Comparison of ENCODE assay signal across 8 cellular contexts in the genomic region with DNA sequence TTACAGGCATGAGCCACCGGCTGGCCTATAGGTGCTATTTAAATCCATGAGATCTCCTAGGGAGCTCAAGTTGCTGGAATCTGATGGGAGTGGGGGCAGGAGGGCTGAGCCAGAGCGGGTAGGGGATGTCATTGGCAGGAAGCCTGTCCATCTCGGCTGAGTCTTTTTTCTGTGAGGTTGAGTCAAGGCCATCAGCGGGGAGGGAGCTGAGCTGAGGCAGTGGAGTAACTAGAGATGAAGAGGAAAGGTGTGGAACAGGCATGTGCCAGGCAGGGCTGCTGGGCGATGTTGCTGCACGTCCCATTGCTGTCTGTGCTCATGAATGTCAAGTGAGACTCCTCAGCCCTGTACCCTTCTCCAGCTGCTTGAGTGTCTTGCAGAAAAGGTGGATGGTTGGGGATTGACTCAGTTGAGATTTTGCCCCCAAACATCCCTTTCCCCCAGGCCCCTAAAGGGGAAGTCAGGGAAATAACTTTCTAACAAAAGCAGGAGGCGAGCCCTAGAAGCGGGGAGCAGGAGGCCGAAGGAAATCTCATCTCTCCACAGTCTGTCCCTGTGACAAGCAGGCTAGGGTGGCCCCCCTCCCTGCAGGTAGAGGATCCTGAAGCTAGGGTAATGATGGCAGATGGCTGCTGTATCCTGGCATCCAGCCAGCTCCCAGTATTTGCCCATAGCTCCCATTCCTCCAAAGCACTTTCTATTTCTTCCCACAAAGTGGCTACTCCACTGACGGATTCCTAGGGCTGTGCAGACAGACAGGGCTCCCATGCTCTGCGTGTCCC. TPM values are rescaled to one million over a fixed set of nuclear protein-coding genes. Genes with fewer than 3 reads are reported as not detected.
DNase-seq lines count a peak whose midpoint lies in the region; ATAC-seq, FAIRE-seq and TF ChIP-seq lines count a peak whose summit lies in the region.

No MANE protein-coding gene starts in this region.

- peaks cover 17% of the 10 kb centered on the region for H3K36me3 Mint-ChIP-seq in astrocyte (ENCODE audit: low read depth, unreplicated experiment)
- peaks cover 8% of the 10 kb centered on the region for H3K36me3 Mint-ChIP-seq in natural killer cell treated with Interleukin-12 subunit alpha and Interleukin-12 subunit beta and Interleukin-15 and Interleukin-18, amount 100 ng/mL, for 72 hours

- H3K4me3 Mint-ChIP-seq in astrocyte (ENCODE audit: unreplicated experiment), result peak overlapping the region; percentile 54
- H3K4me3 Mint-ChIP-seq in natural killer cell treated with Interleukin-12 subunit alpha and Interleukin-12 subunit beta and Interleukin-15 and Interleukin-18, amount 100 ng/mL, for 72 hours, result peak overlapping the region; percentile 6

- H3K9me3 Mint-ChIP-seq in astrocyte (ENCODE audit: unreplicated experiment), result no peaks in the 10 kb centered on the region
- no peaks in the 10 kb centered on the region for H3K9me3 Mint-ChIP-seq in natural killer cell treated with Interleukin-12 subunit alpha and Interleukin-12 subunit beta and Interleukin-15 and Interleukin-18, amount 100 ng/mL, for 72 hours

- ATAC-seq in natural killer cell treated with Interleukin-12 subunit alpha and Interleukin-12 subunit beta and Interleukin-15 and Interleukin-18, amount 100 ng/mL, for 72 hours, result no peak
- no peak for ATAC-seq in GM18498 (IDR thresholded peaks at IDR 0.05; ENCODE audit: unreplicated experiment)

- no peak overlapping the region for H3K9ac ChIP-seq in astrocyte (ENCODE audit: low read length)

- H4K20me1 ChIP-seq in astrocyte (ENCODE audit: insufficient read depth, low read length), result peaks cover 68% of the 10 kb centered on the region

- in situ Hi-C loops in G401 (cut with HindIII; ENCODE audit: low sequenced_read_pairs), result no loop called here

- peaks cover 19% of the 10 kb centered on the region for H3K79me2 ChIP-seq in astrocyte (ENCODE audit: insufficient read depth, low read length)

- no peak overlapping the region for H3K4me3 ChIP-seq in astrocyte (ENCODE audit: insufficient read depth, low read depth, low read length)
- no peak overlapping the region for H3K4me3 ChIP-seq in H7 (ENCODE audit: insufficient read depth, low read depth, low read length)

- no peak overlapping the region for H3K27ac ChIP-seq in astrocyte (ENCODE audit: low read depth, low read length)

- peak overlapping the region; percentile 84 for H3K4me2 ChIP-seq in astrocyte (ENCODE audit: low read length)

- H3K27me3 ChIP-seq in astrocyte (ENCODE audit: insufficient read depth, low read length) (peaks cover 3% of the 10 kb centered on the region), H7 (ENCODE audit: control insufficient read depth, insufficient read depth, low read length) (peaks cover 34% of the 10 kb centered on the region)

- peaks cover 11% of the 10 kb centered on the region for H3K4me1 ChIP-seq in astrocyte (ENCODE audit: insufficient read depth, low read length)

- TF ChIP-seq CTCF in astrocyte (IDR thresholded peaks at IDR 0.05; ENCODE audit: insufficient read depth, low read depth, low read length), result no peak

- peaks cover 17% of the 10 kb centered on the region for H3K4me1 Mint-ChIP-seq in astrocyte (ENCODE audit: low read depth, unreplicated experiment)
- H3K4me1 Mint-ChIP-seq in natural killer cell treated with Interleukin-12 subunit alpha and Interleukin-12 subunit beta and Interleukin-15 and Interleukin-18, amount 100 ng/mL, for 72 hours (ENCODE audit: low read depth in 2 of 2), result peaks cover 20 to 32% of the 10 kb centered on the region in 2 donors

- no peaks in the 10 kb centered on the region for H3K36me3 ChIP-seq in astrocyte (ENCODE audit: insufficient read depth, low read length)
- peaks cover 1% of the 10 kb centered on the region for H3K36me3 ChIP-seq in H7 (replicated peaks; ENCODE audit: control insufficient read depth, insufficient read depth, low read length)

- peak; percentile 91 for DNase-seq in G401 (ENCODE audit: low spot score)
- peak; percentile 68 for DNase-seq in NCI-H2107 (lab: John Stamatoyannopoulos, UW)
- peak; percentile 22 for DNase-seq in astrocyte (ENCODE audit: low read depth)
- no peak for DNase-seq in natural killer cell treated with Interleukin-12 subunit alpha and Interleukin-12 subunit beta and Interleukin-15 and Interleukin-18, amount 100 ng/mL, for 72 hours (ENCODE audit: low spot score)
- no peak for DNase-seq in SKM-1 (lab: John Stamatoyannopoulos, UW; ENCODE audit: unreplicated experiment)
- DNase-seq in cortex of kidney (lab: John Stamatoyannopoulos, UW), result no peak
- no peak for DNase-seq in H7

- H3K9me3 ChIP-seq in astrocyte (ENCODE audit: insufficient read depth, low read depth, low read length), result no peaks in the 10 kb centered on the region

- no peak overlapping the region for H3K27ac Mint-ChIP-seq in astrocyte (ENCODE audit: unreplicated experiment)
- H3K27ac Mint-ChIP-seq in natural killer cell treated with Interleukin-12 subunit alpha and Interleukin-12 subunit beta and Interleukin-15 and Interleukin-18, amount 100 ng/mL, for 72 hours, result no peak overlapping the region

- FAIRE-seq in astrocyte (lab: Jason Lieb, UNC), result no peak

- H2AFZ ChIP-seq in astrocyte (ENCODE audit: low read depth, low read length), result no peak overlapping the region

- peaks cover 27% of the 10 kb centered on the region for H3K27me3 Mint-ChIP-seq in astrocyte (ENCODE audit: low read depth, unreplicated experiment)
- H3K27me3 Mint-ChIP-seq in natural killer cell treated with Interleukin-12 subunit alpha and Interleukin-12 subunit beta and Interleukin-15 and Interleukin-18, amount 100 ng/mL, for 72 hours, result no peaks in the 10 kb centered on the region

RNA-seq across cellular contexts. Expression of gene ATP6V1F, which starts 5.4 kb away (rescaled TPM):
- 221 and 246 TPM in 2 replicates for total RNA-seq in G401 (2014; rRNA removed; shearing (Covaris generic))
- total RNA-seq in astrocyte, result 193 TPM in 2 replicates
- total RNA-seq in natural killer cell treated with Interleukin-12 subunit alpha and Interleukin-12 subunit beta and Interleukin-15 and Interleukin-18, amount 100 ng/mL, for 72 hours, result 100 to 1,000 TPM; 115 to 145 TPM
- total RNA-seq in H7 (2014; rRNA removed; shearing (Covaris generic)), result 93.5 and 120 TPM in 2 replicates

RNA-seq across cellular contexts. Expression of gene FLNC, which starts 37.8 kb away (rescaled TPM):
- 211 and 231 TPM in 2 replicates for total RNA-seq in G401 (2014; rRNA removed; shearing (Covaris generic))
- total RNA-seq in astrocyte, result 308 and 364 TPM in 2 replicates
- total RNA-seq in natural killer cell treated with Interleukin-12 subunit alpha and Interleukin-12 subunit beta and Interleukin-15 and Interleukin-18, amount 100 ng/mL, for 72 hours, result not detected
- total RNA-seq in H7 (2014; rRNA removed; shearing (Covaris generic)), result 26.9 and 32.3 TPM in 2 replicates

RNA-seq across cellular contexts. Expression of gene KCP, which starts 42.5 kb away (rescaled TPM):
- total RNA-seq in G401 (2014; rRNA removed; shearing (Covaris generic)), result 2.8 and 4.7 TPM in 2 replicates
- total RNA-seq in astrocyte, result 0.20 and 0.41 TPM in 2 replicates
- 1 to 10 TPM in 1 of 2 donors, under 1 TPM in 1; 0.17 to 1.1 TPM for total RNA-seq in natural killer cell treated with Interleukin-12 subunit alpha and Interleukin-12 subunit beta and Interleukin-15 and Interleukin-18, amount 100 ng/mL, for 72 hours
- 2.5 and 3.4 TPM in 2 replicates for total RNA-seq in H7 (2014; rRNA removed; shearing (Covaris generic))

Comparison
In these comparisons a context has a peak if more than half of its experiments do, and no peak if none do; other contexts are left out.
1. DNase-seq: peak in G401 (single experiment), NCI-H2107 (single experiment) and astrocyte (single experiment); none in natural killer cell treated with Interleukin-12 subunit alpha and Interleukin-12 subunit beta and Interleukin-15 and Interleukin-18, amount 100 ng/mL, for 72 hours (single experiment), SKM-1 (single experiment), cortex of kidney (single experiment) and H7 (single experiment).
2. RNA of gene FLNC, which starts 37.8 kb away (total RNA-seq): 308 to 364 TPM in astrocyte, 211 to 231 TPM in G401 and 26.9 to 32.3 TPM in H7; not detected in natural killer cell treated with Interleukin-12 subunit alpha and Interleukin-12 subunit beta and Interleukin-15 and Interleukin-18, amount 100 ng/mL, for 72 hours; every median in the first group is over 10 times any median in the second.